ENCODE assay signal across 14 cellular contexts in the genomic region with DNA sequence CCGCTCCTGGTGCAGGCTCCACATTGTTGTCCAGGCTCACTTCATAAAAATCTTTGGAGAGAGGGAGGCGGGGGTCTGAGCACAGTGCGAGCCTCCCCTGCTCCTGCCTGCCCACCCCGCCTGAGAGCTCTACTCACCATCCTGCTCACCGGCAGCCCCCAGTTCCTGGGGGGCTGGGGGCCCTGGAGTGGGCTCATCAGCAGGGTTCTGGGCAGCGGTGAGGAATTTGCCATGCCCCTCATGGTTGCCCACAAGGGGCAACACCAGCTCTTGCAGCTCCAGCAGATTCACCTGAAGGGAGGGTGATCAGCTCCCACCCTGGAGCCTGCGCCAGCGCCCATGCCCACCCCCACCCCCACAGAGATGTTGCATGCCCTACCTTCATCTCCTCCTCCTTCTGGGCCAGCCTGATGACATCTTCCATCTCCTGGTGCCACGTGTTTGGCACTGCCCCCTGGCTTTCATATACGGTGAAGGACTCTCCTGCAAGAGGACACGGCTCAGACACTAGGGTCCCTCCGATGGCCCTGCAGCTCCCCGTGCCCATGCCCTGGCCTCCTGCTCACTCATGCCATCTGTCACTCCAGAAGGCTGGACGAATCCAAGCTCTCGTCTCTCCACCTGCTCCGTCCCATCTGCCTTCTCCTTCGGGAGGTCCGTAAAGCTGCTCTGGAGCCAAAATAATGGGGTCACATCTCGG.
"Had no signal": no experiment of that assay in that cellular context is flagged by ENCODE, and none has a peak within 500 bp of the region (broad histone marks: within the 10 kb centered on the region; RNA-seq: fewer than 3 reads in every experiment).

No MANE protein-coding gene starts in this region.

- H3K36me3 Mint-ChIP-seq: activated naive CD4-positive, alpha-beta T cell treated with anti-CD3 and anti-CD28 coated beads, Interleukin-2, amount 50 U/mL, for 24 hours; mesothelial cell of epicardium had no signal

- H3K4me1 ChIP-seq: SJCRH30 had no signal

- H3K36me3 ChIP-seq: brain microvascular endothelial cell, gastroesophageal sphincter, ovary, SJCRH30, stomach had no signal

- H3K27me3 Mint-ChIP-seq: activated naive CD4-positive, alpha-beta T cell treated with anti-CD3 and anti-CD28 coated beads, Interleukin-2, amount 50 U/mL, for 24 hours had no signal

- H3K27me3 ChIP-seq: brain microvascular endothelial cell, ovary, SJCRH30 had no signal

- DNase-seq: activated CD8-positive, alpha-beta T cell treated with anti-CD3 and anti-CD28 coated beads for 36 hours; activated T-cell treated with anti-CD3 and anti-CD28 coated beads for 4 hours; brain microvascular endothelial cell; kidney; SJCRH30; stimulated activated CD4-positive, alpha-beta T cell treated with anti-CD3 and anti-CD28 coated beads, Interleukin-4, amount 100 ng/mL, for 4 hours; stomach; SW 1271; T-helper 9 cell had no signal

- H3K4me3 Mint-ChIP-seq: activated CD8-positive, alpha-beta T cell treated with anti-CD3 and anti-CD28 coated beads for 36 hours; activated naive CD4-positive, alpha-beta T cell treated with anti-CD3 and anti-CD28 coated beads, Interleukin-2, amount 50 U/mL, for 24 hours; mesothelial cell of epicardium; neural crest cell had no signal

- H3K4me1 Mint-ChIP-seq: activated naive CD4-positive, alpha-beta T cell treated with anti-CD3 and anti-CD28 coated beads, Interleukin-2, amount 50 U/mL, for 24 hours; neural crest cell had no signal

- H3K27ac ChIP-seq: brain microvascular endothelial cell, gastroesophageal sphincter, ovary, SJCRH30, stomach had no signal

- ATAC-seq: activated CD8-positive, alpha-beta T cell treated with anti-CD3 and anti-CD28 coated beads for 36 hours; gastroesophageal sphincter had no signal

- H3K4me3 ChIP-seq: gastroesophageal sphincter, ovary, SJCRH30, stomach had no signal

- H3K9me3 ChIP-seq: gastroesophageal sphincter, ovary, SJCRH30, stomach had no signal

- H3K9me3 Mint-ChIP-seq: activated CD8-positive, alpha-beta T cell treated with anti-CD3 and anti-CD28 coated beads for 36 hours; activated naive CD4-positive, alpha-beta T cell treated with anti-CD3 and anti-CD28 coated beads, Interleukin-2, amount 50 U/mL, for 24 hours; mesothelial cell of epicardium; neural crest cell had no signal
